In the genomic region with DNA sequence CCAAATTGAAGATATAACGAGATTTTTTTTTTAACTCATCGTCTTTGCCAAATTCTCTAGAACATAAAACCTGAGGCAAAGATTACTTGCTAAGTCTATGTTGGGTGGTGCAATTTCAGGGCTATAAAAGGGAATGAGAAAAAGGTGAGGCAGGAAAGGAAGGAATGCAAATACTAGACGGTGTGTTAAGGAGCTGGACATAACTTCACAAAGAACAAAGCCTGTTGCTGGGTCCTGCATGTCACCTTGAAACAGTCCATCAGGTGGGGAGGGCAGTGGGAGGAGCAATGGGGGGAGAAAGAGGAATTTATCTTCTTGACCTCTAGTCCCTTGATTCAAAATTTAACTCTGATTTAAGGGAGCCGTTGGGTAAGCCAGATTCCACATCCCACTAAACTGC, we compare ENCODE assay signal across 1 cellular context.
TF ChIP-seq lines count a peak whose summit lies in the region.

No MANE protein-coding gene starts in this region.

TF ChIP-seq in IMR-90, 13 proteins besides CTCF, POLR2A, EP300 and RAD21:
- TF ChIP-seq NFE2L2 (IDR thresholded peaks at IDR 0.05; ENCODE audit: low read depth, low read length) (no peak), RCOR1 (IDR thresholded peaks at IDR 0.05; ENCODE audit: insufficient replicate concordance, low read length) (no peak), BHLHE40 (IDR thresholded peaks at IDR 0.05; ENCODE audit: low read depth, low read length) (no peak), CEBPB (IDR thresholded peaks at IDR 0.05; ENCODE audit: low read depth, low read length) (no peak), RFX5 (IDR thresholded peaks at IDR 0.05; ENCODE audit: low read depth, low read length) (no peak), SMC3 (IDR thresholded peaks at IDR 0.05; ENCODE audit: low read depth, low read length) (no peak), MAFK (IDR thresholded peaks at IDR 0.05; ENCODE audit: low read depth, low read length) (no peak)
